ENCODE assay signal across 10 cellular contexts in the genomic region with DNA sequence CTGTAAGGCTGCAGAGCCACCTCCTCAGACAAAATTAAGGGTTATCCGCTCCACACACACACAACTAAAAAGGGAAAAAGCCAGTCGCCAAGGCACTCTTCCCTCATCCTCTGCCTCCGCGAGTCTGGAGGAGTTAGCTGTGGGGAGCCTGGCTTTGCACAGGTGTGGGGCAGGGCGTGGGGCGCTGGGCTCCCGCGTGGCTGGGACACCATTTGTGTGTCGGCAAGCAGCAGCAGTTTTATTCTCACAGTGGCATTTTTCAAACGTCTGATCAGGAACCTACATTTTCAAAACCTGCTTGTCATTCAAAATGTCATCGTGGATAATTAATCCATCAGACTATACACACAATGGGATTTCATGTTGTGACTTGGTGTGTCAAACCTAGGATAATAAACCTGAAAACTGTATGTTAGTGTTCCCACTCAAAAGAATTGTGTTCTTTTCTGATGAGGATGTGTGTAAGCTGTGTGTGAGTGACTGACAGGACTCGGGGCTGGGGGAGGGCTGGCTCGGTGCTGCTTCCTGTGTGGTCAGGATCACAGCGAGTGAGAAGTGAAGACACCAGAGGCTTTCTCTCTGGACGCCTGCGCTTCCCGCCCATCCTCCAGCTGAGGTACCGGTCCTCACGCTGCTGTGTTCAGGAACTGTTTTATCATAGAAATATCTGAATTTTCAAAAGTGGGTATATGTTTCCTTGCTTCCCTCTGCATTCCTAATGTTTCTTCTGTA.
DNase-seq lines count a peak whose midpoint lies in the region; ATAC-seq lines count a peak whose summit lies in the region.
"Had no signal": no experiment of that assay in that cellular context is flagged by ENCODE, and none has a peak within 500 bp of the region (broad histone marks: within the 10 kb centered on the region; RNA-seq: fewer than 3 reads in every experiment).

No MANE protein-coding gene starts in this region.

- H3K27ac ChIP-seq in CD4-positive, alpha-beta memory T cell (ENCODE audit: low read depth, low read length): no peak overlapping the region
- H3K27ac ChIP-seq: tibial nerve had no signal

- intact Hi-C loops in CD4-positive, alpha-beta memory T cell (cut with micrococcal nuclease): loop anchor here (1.0 to 2.0 kb wide), 2 partner anchors 14 to 29 kb away; no protein-coding TSS in a partner anchor
- intact Hi-C loops in cardiac septum (cut with DNase I): no loop called here

- no peaks in the 10 kb centered on the region for H3K27me3 ChIP-seq in CD4-positive, alpha-beta memory T cell (ENCODE audit: insufficient read depth, low read length)

- H3K36me3 ChIP-seq in CD4-positive, alpha-beta memory T cell (ENCODE audit: insufficient read depth, low read length): no peaks in the 10 kb centered on the region
- H3K36me3 ChIP-seq: tibial nerve had no signal

- H3K4me1 Mint-ChIP-seq in CD4-positive, alpha-beta memory T cell: peaks cover 33 to 44% (median 37%) of the 10 kb centered on the region in 4 donors
- H3K4me1 Mint-ChIP-seq in immature natural killer cell: peaks cover 34 to 35% of the 10 kb centered on the region in 2 donors

- no peaks in the 10 kb centered on the region for H3K9me3 ChIP-seq in CD4-positive, alpha-beta memory T cell (ENCODE audit: control insufficient read depth in 1 of 2, low read length in 2 of 2)
- H3K9me3 ChIP-seq: tibial nerve had no signal

- POLR2A ChIA-PET in CD4-positive, alpha-beta memory T cell (lab: Charles Lee; ENCODE audit: partially characterized antibody): interaction anchor here (0.8 to 3.5 kb wide), 10 partner anchors 10 to 83 kb away, joined by 3 to 23 read pairs (median 6); a partner anchor contains a TSS

- peaks cover 34% of the 10 kb centered on the region for H3K4me1 ChIP-seq in CD4-positive, alpha-beta memory T cell (ENCODE audit: insufficient read depth, low read length)
- H3K4me1 ChIP-seq: tibial nerve had no signal

- DNase-seq in CD4-positive, alpha-beta memory T cell: peak; percentile 66 to 77 (median 68)
- DNase-seq in M059J (ENCODE audit: low read depth) (peak; percentile 18), immature natural killer cell (peak; percentile 76 to 81 (median 81)), T1000 (lab: John Stamatoyannopoulos, UW) (no peak), cardiac septum (ENCODE audit: low spot score) (no peak)
- peak; percentile 85 to 89 for DNase-seq in activated CD4-positive, alpha-beta T cell treated with anti-CD3 and anti-CD28 coated beads, Interleukin-2, amount 50 U/mL, for 48 hours
- DNase-seq in stimulated activated CD8-positive, alpha-beta memory T cell treated with anti-CD3 and anti-CD28 coated beads, Interleukin-7, amount 100 ng/mL, for 24 hours (ENCODE audit: low read depth): peak; percentile 65

- peak; percentile 66 for ATAC-seq in GM21423 (IDR thresholded peaks at IDR 0.05; ENCODE audit: unreplicated experiment)

- H3K27ac Mint-ChIP-seq in CD4-positive, alpha-beta memory T cell: peak overlapping the region in 5 of 7 donors; percentile 22 to 88 (median 59)
- peak overlapping the region; percentile 70 to 91 (median 85) for H3K27ac Mint-ChIP-seq in immature natural killer cell
- H3K27ac Mint-ChIP-seq: dendritic cell treated with granulocyte-macrophage colony-stimulating factor and Interleukin-4, amounts not matched to agents 40 ng/mL and 50 ng/mL, for 4 days had no signal

- no peaks in the 10 kb centered on the region for H3K9me3 Mint-ChIP-seq in CD4-positive, alpha-beta memory T cell
- no peaks in the 10 kb centered on the region for H3K9me3 Mint-ChIP-seq in immature natural killer cell
- H3K9me3 Mint-ChIP-seq: dendritic cell treated with granulocyte-macrophage colony-stimulating factor and Interleukin-4, amounts not matched to agents 40 ng/mL and 50 ng/mL, for 4 days had no signal

- CTCF ChIA-PET in CD4-positive, alpha-beta memory T cell (lab: Charles Lee; ENCODE audit: partially characterized antibody): interaction anchor here (1.2 to 2.6 kb wide), 3 partner anchors 15 to 286 kb away, joined by 4 to 9 read pairs (median 7); no protein-coding TSS in a partner anchor

- H3K27me3 Mint-ChIP-seq in CD4-positive, alpha-beta memory T cell: no peaks in the 10 kb centered on the region
- peaks cover 3 to 6% (median 4%) of the 10 kb centered on the region in 3 donors for H3K27me3 Mint-ChIP-seq in immature natural killer cell (ENCODE audit: low read depth in 3 of 3)

- peak overlapping the region; percentile 30 to 80 (median 75) for H3K4me3 Mint-ChIP-seq in CD4-positive, alpha-beta memory T cell
- peak overlapping the region; percentile 62 to 84 (median 83) for H3K4me3 Mint-ChIP-seq in immature natural killer cell
- H3K4me3 Mint-ChIP-seq: dendritic cell treated with granulocyte-macrophage colony-stimulating factor and Interleukin-4, amounts not matched to agents 40 ng/mL and 50 ng/mL, for 4 days had no signal

- peak overlapping the region; percentile 32 to 38 for H3K4me3 ChIP-seq in CD4-positive, alpha-beta memory T cell (ENCODE audit: low read length in 2 of 2)
- H3K4me3 ChIP-seq: tibial nerve had no signal

- no peaks in the 10 kb centered on the region for H3K36me3 Mint-ChIP-seq in CD4-positive, alpha-beta memory T cell
- no peaks in the 10 kb centered on the region for H3K36me3 Mint-ChIP-seq in immature natural killer cell

Comparison
In these comparisons a context has a peak if more than half of its experiments do, and no peak if none do; other contexts are left out.
1. DNase-seq: peak in CD4-positive, alpha-beta memory T cell (5 of 5), M059J (single experiment), activated CD4-positive, alpha-beta T cell treated with anti-CD3 and anti-CD28 coated beads, Interleukin-2, amount 50 U/mL, for 48 hours (2 of 2), immature natural killer cell (3 of 3) and stimulated activated CD8-positive, alpha-beta memory T cell treated with anti-CD3 and anti-CD28 coated beads, Interleukin-7, amount 100 ng/mL, for 24 hours (single experiment); none in T1000 (single experiment) and cardiac septum (single experiment).